Comparison of ENCODE assay signal across 9 cellular contexts in genomic region chr17:44741316-44741715, GRCh38.
"Had no signal": no experiment of that assay in that cellular context is flagged by ENCODE, and none has a peak within 500 bp of the region (broad histone marks: within the 10 kb centered on the region; RNA-seq: fewer than 3 reads in every experiment).

No MANE protein-coding gene starts in this region.

- H3K9me3 Mint-ChIP-seq: GM23338, H9, HFFc6 had no signal

- H3K4me3 ChIP-seq: GM23248, GM23338, HAP-1 had no signal

- H3K9me3 ChIP-seq: HAP-1 had no signal

- ATAC-seq: GM23338, HCT116 had no signal

- H3K4me1 ChIP-seq: HAP-1 had no signal

- H3K9ac ChIP-seq: GM23248 had no signal

- H3K27ac ChIP-seq: GM23248 had no signal

- DNase-seq: GOT3, H7, H9, HCEC 1CT, HFFc6 had no signal

- H3K4me3 Mint-ChIP-seq: GM23338, H9, HFFc6 had no signal

- H3K27ac Mint-ChIP-seq: GM23338, H9, HFFc6 had no signal
